Comparison of ENCODE assay signal across 8 cellular contexts in the genomic region with DNA sequence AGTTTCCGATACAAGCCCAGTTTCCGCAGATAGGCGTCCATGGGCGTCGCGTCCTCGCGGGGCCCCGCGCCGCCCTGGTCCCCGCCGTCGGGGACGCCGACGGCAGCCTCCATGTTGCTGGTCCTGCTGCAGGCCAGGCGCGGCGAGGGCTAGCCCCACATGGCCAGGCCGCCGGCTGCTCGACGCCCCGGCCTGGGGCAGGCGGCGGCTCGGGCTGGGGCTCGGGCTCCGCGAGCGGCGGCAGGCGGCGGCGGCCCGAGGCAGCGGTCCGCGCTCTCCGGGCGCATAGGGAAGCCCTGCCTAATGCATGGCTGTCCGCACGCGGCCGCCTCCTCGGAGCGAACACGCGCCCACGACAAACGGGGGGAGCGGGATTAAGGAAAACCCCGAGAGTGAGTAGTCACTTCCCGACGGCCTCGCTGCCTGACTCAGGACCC. TPM values are rescaled to one million over a fixed set of nuclear protein-coding genes. Genes with fewer than 3 reads are reported as not detected.
DNase-seq lines count a peak whose midpoint lies in the region; ATAC-seq, FAIRE-seq and TF ChIP-seq lines count a peak whose summit lies in the region.
"Not testable (repeated sequence)": the region's sequence is repeated elsewhere in the genome, so short reads cannot be mapped to it uniquely, and the experiment has no call there.

No MANE protein-coding gene starts in this region.

- H3K9me3 Mint-ChIP-seq in activated T-cell treated with anti-CD3 and anti-CD28 coated beads, Interleukin-2, amount 50 U/mL, for 24 hours; endodermal cell: not testable (repeated sequence)

- TF ChIP-seq EP300 in HepG2 (IDR thresholded peaks at IDR 0.05; ENCODE audit: low read depth in 2 of 2, low read length in 2 of 2); HepG2 (CRISPR knock-in tag; IDR thresholded peaks at IDR 0.05; ENCODE audit: borderline replicate concordance): not testable (repeated sequence)

- H3K4me1 ChIP-seq in BLaER1 treated with 17β-estradiol and CSF1 and Interleukin-3, amounts not matched to agents 10 nM and 100 nM: peaks cover 32 to 43% (median 35%) of the 10 kb centered on the region in 10 experiments
- not testable (repeated sequence) for H3K4me1 ChIP-seq in endodermal cell (ENCODE audit: control insufficient read depth, insufficient read depth, low read length)
- H3K4me1 ChIP-seq in HepG2 (ENCODE audit: insufficient read depth, low read length): peaks cover 31% of the 10 kb centered on the region
- peaks cover 19% of the 10 kb centered on the region for H3K4me1 ChIP-seq in skeletal muscle satellite cell (ENCODE audit: control insufficient read depth, insufficient read depth, low read length)

- not testable (repeated sequence) for FAIRE-seq in HepG2 (lab: Jason Lieb, UNC)

- TF ChIP-seq RAD21 in HepG2 (CRISPR knock-in tag; IDR thresholded peaks at IDR 0.05): not testable (repeated sequence)

- WGBS in endodermal cell (ENCODE audit: insufficient coverage in 1 of 2, insufficient read length in 1 of 2), 2 experiments: 0% methylated on average over 57 of the region's 57 CpGs; no CpG with 5 or more reads in 1 of the 2 experiments
- no CpG with 5 or more reads among the region's 57 CpGs for WGBS in HepG2 (ENCODE audit: low lambda C conversion rate)

- peaks cover 44% of the 10 kb centered on the region for H3K79me2 ChIP-seq in HepG2 (ENCODE audit: insufficient read depth, low read length)

- peak overlapping the region; percentile 92 to 97 (median 97) for H3K27ac ChIP-seq in BLaER1 treated with 17β-estradiol and CSF1 and Interleukin-3, amounts not matched to agents 10 nM and 100 nM
- H3K27ac ChIP-seq in endodermal cell (ENCODE audit: low read depth, low read length): not testable (repeated sequence)
- peak overlapping the region; percentile 92 for H3K27ac ChIP-seq in HepG2 (ENCODE audit: extremely low read length, insufficient read depth, low read length)

- in situ Hi-C loops in HepG2 (cut with HindIII; ENCODE audit: extremely low pct_ligation_motif_present, low pct_unique_long_range_greater_than_20kb): not testable (repeated sequence)

- H3K4me2 ChIP-seq in BLaER1 treated with 17β-estradiol and CSF1 and Interleukin-3, amounts not matched to agents 10 nM and 100 nM: peak overlapping the region; percentile 34 to 94 (median 59); a peak in 21 of 22 replicates
- H3K4me2 ChIP-seq in HepG2 (ENCODE audit: low read depth, low read length): peak overlapping the region; percentile 99
- peak overlapping the region; percentile 92 for H3K4me2 ChIP-seq in skeletal muscle satellite cell (ENCODE audit: low read length)

- H4K20me1 ChIP-seq in BLaER1 treated with 17β-estradiol and CSF1 and Interleukin-3, amounts not matched to agents 10 nM and 100 nM: peaks cover 24 to 46% (median 38%) of the 10 kb centered on the region in 11 experiments; a peak in 20 of 22 replicates
- H4K20me1 ChIP-seq in HepG2 (ENCODE audit: insufficient read depth, low read length): peaks cover 20% of the 10 kb centered on the region

- not testable (repeated sequence) for H3K9me3 ChIP-seq in BLaER1 treated with 17β-estradiol and CSF1 and Interleukin-3, amounts not matched to agents 10 nM and 100 nM (replicated peaks in 1 of 11); endodermal cell (ENCODE audit: control insufficient read depth, low read length); HepG2 (ENCODE audit: low read length); skeletal muscle satellite cell (replicated peaks; ENCODE audit: low read length)

- H3K9ac ChIP-seq in BLaER1 treated with 17β-estradiol and CSF1 and Interleukin-3, amounts not matched to agents 10 nM and 100 nM: peak overlapping the region; percentile 91 to 97 (median 95)
- H3K9ac ChIP-seq in endodermal cell (ENCODE audit: extremely low read depth, low read length, poor library complexity, severe bottlenecking) (peak overlapping the region; percentile 64), HepG2 (ENCODE audit: insufficient read depth, low read depth, low read length) (peak overlapping the region; percentile 87), skeletal muscle satellite cell (ENCODE audit: low read depth, low read length) (peak overlapping the region; percentile 95)

- peak; percentile 11 for ATAC-seq in GM19043 (IDR thresholded peaks at IDR 0.05; ENCODE audit: low read depth, unreplicated experiment)
- peak; percentile 14 for ATAC-seq in HG03045 (IDR thresholded peaks at IDR 0.05; ENCODE audit: unreplicated experiment)
- peak; percentile 63 for ATAC-seq in HepG2

- peak; percentile 29 for DNase-seq in NCI-H226
- not testable (repeated sequence) for DNase-seq in activated T-cell treated with anti-CD3 and anti-CD28 coated beads, Interleukin-2, amount 50 U/mL, for 24 hours; endodermal cell; HepG2 (ENCODE audit: low spot score)

- peak overlapping the region; percentile 89 for H3K4me3 Mint-ChIP-seq in activated T-cell treated with anti-CD3 and anti-CD28 coated beads, Interleukin-2, amount 50 U/mL, for 24 hours
- H3K4me3 Mint-ChIP-seq in endodermal cell: peak overlapping the region; percentile 91

- CTCF ChIA-PET in HepG2 (lab: Yijun Ruan, JAX; ENCODE audit: low intra/inter-chr PET ratio, low total read pairs): not testable (repeated sequence)

- H3K4me3 ChIP-seq in BLaER1 treated with 17β-estradiol and CSF1 and Interleukin-3, amounts not matched to agents 10 nM and 100 nM: peak overlapping the region; percentile 69 to 87 (median 78)
- H3K4me3 ChIP-seq in endodermal cell (ENCODE audit: low read length): peak overlapping the region; percentile 91
- H3K4me3 ChIP-seq in HepG2 (replicated peaks in 1 of 3; ENCODE audit: insufficient read depth in 1 of 3, low read depth in 2 of 3, low read length in 3 of 3): peak overlapping the region; percentile 75 to 84 (median 78)
- H3K4me3 ChIP-seq in skeletal muscle satellite cell (ENCODE audit: low read length): peak overlapping the region; percentile 95

- not testable (repeated sequence) for H3K27me3 Mint-ChIP-seq in activated T-cell treated with anti-CD3 and anti-CD28 coated beads, Interleukin-2, amount 50 U/mL, for 24 hours; endodermal cell (ENCODE audit: insufficient read depth)

- not testable (repeated sequence) for TF ChIP-seq CTCF in endodermal cell (conservative IDR thresholded peaks at IDR 0.05); HepG2 (CRISPR knock-in tag; IDR thresholded peaks at IDR 0.05)

- H2AFZ ChIP-seq in HepG2 (ENCODE audit: low read length): not testable (repeated sequence)

- not testable (repeated sequence) for BruUV-seq in HepG2 (replicated peaks; lab: Mats Ljungman, UMichigan)

- peaks cover 40% of the 10 kb centered on the region for H3K36me3 Mint-ChIP-seq in activated T-cell treated with anti-CD3 and anti-CD28 coated beads, Interleukin-2, amount 50 U/mL, for 24 hours (ENCODE audit: low read depth)
- H3K36me3 Mint-ChIP-seq in endodermal cell (ENCODE audit: low read depth): not testable (repeated sequence)

- peaks cover 41% of the 10 kb centered on the region for H3K4me1 Mint-ChIP-seq in activated T-cell treated with anti-CD3 and anti-CD28 coated beads, Interleukin-2, amount 50 U/mL, for 24 hours (ENCODE audit: low read depth)
- H3K4me1 Mint-ChIP-seq in endodermal cell: peaks cover 36% of the 10 kb centered on the region

- POLR2A ChIA-PET in HepG2 (lab: Yijun Ruan, JAX): interaction anchor here (1.4 kb wide), 1 partner anchor 82 kb away, joined by 8 read pairs; the partner anchor contains the start of genes ABCE1 and ANAPC10

- peak overlapping the region; percentile 97 for H3K27ac Mint-ChIP-seq in activated T-cell treated with anti-CD3 and anti-CD28 coated beads, Interleukin-2, amount 50 U/mL, for 24 hours
- peak overlapping the region; percentile 86 for H3K27ac Mint-ChIP-seq in endodermal cell

- H3K36me3 ChIP-seq in BLaER1 treated with 17β-estradiol and CSF1 and Interleukin-3, amounts not matched to agents 10 nM and 100 nM: peaks cover 0 to 16% (median 8%) of the 10 kb centered on the region in 11 experiments; a peak in 16 of 22 replicates
- not testable (repeated sequence) for H3K36me3 ChIP-seq in endodermal cell (ENCODE audit: control insufficient read depth, insufficient read depth, low read length); HepG2 (replicated peaks in 1 of 2; ENCODE audit: control insufficient read depth in 1 of 2, insufficient read depth in 2 of 2, low read length in 2 of 2); skeletal muscle satellite cell (ENCODE audit: insufficient read depth, low read length)

- TF ChIP-seq POLR2A in HepG2 (IDR thresholded peaks at IDR 0.05; ENCODE audit: insufficient read depth in 1 of 2, low read depth in 2 of 2, low read length in 2 of 2): peak in 1 of 2 experiments; percentile 10; a peak in 1 of 4 replicates

- H3K27me3 ChIP-seq in BLaER1 treated with 17β-estradiol and CSF1 and Interleukin-3, amounts not matched to agents 10 nM and 100 nM; endodermal cell (ENCODE audit: control insufficient read depth, insufficient read depth, low read length, poor library complexity, severe bottlenecking); HepG2 (ENCODE audit: control insufficient read depth in 1 of 2, insufficient read depth in 2 of 2, low read length in 2 of 2); skeletal muscle satellite cell (ENCODE audit: control insufficient read depth, insufficient read depth, low read length): not testable (repeated sequence)

- intact Hi-C loops in HepG2 (cut with micrococcal nuclease; ENCODE audit: unreplicated experiment): loop anchor here (1.0 to 5.0 kb wide), 3 partner anchors 81 to 439 kb away; partner anchors contain the start of genes ABCE1, ANAPC10, MMAA and SMAD1

RNA-seq across cellular contexts. Expression of gene OTUD4, which starts 0.5 kb away (rescaled TPM):
- total RNA-seq in endodermal cell (10 to 100 TPM; 49.6 to 55.5 TPM), HepG2 (2016; rRNA removed; fragmentation: Illumina TruSeq; extraction: Trizol) (16.1 and 21.1 TPM in 2 replicates)
- polyA plus RNA-seq in endodermal cell (2013, experiment 1 of 2): 28.3 TPM
- polyA plus RNA-seq in endodermal cell (2013, experiment 2 of 2): 26.1 TPM
- total RNA-seq in HepG2 (2016; cell fraction: cytosol; rRNA removed; fragmentation: Illumina TruSeq; extraction: Trizol; ENCODE audit: low read depth): 5.8 and 7.3 TPM in 2 replicates
- 15.5 and 21.2 TPM in 2 replicates for total RNA-seq in HepG2 (2016; cell fraction: insoluble cytoplasmic fraction; rRNA removed; fragmentation: Illumina TruSeq; extraction: Trizol)
- 7.7 and 9.2 TPM in 2 replicates for total RNA-seq in HepG2 (2016; cell fraction: membrane; rRNA removed; fragmentation: Illumina TruSeq; extraction: Trizol)
- total RNA-seq in HepG2 (2016; cell fraction: nucleus; rRNA removed; fragmentation: Illumina TruSeq; extraction: Trizol): 36.4 and 37.2 TPM in 2 replicates
- 14.7 and 18.0 TPM in 2 replicates for polyA plus RNA-seq in HepG2 (2011; rRNA removed)
- polyA plus RNA-seq in HepG2 (2011; cell fraction: cytosol; rRNA removed): 7.3 and 11.8 TPM in 2 replicates
- 14.7 and 19.7 TPM in 2 replicates for polyA plus RNA-seq in HepG2 (2011; cell fraction: nucleus; rRNA removed)
- 17.3 and 19.5 TPM in 2 replicates for polyA plus RNA-seq in HepG2 (2012)
- 0.61 and 0.79 TPM in 2 replicates for polyA plus RNA-seq in HepG2 (2016; cell fraction: cytosol; fragmentation: Illumina TruSeq; extraction: Trizol; ENCODE audit: low read depth)
- polyA plus RNA-seq in HepG2 (2016; cell fraction: insoluble cytoplasmic fraction; fragmentation: Illumina TruSeq; extraction: Trizol; ENCODE audit: low read depth): 20.7 and 21.3 TPM in 2 replicates
- 2.2 and 2.9 TPM in 2 replicates for polyA plus RNA-seq in HepG2 (2016; cell fraction: membrane; fragmentation: Illumina TruSeq; extraction: Trizol; ENCODE audit: low read depth)
- polyA plus RNA-seq in HepG2 (2016; cell fraction: nucleus; fragmentation: Illumina TruSeq; extraction: Trizol; ENCODE audit: insufficient read depth, low read depth): 31.2 and 36.5 TPM in 2 replicates
- 28.1 and 29.5 TPM in 2 replicates for polyA minus RNA-seq in HepG2 (2011; rRNA and poly(A)+ RNA removed; ENCODE audit: low replicate concordance)
- polyA minus RNA-seq in HepG2 (2011; cell fraction: cytosol; rRNA and poly(A)+ RNA removed): 23.0 and 27.3 TPM in 2 replicates
- polyA minus RNA-seq in HepG2 (2011; cell fraction: nucleus; rRNA and poly(A)+ RNA removed): 64.8 and 79.4 TPM in 2 replicates
- total RNA-seq in skeletal muscle satellite cell (2012; rRNA removed): 18.0 and 19.2 TPM in 2 replicates

Comparison
In these comparisons a context has a peak if more than half of its experiments do, and no peak if none do; other contexts are left out.
1. ATAC-seq: peak in every context shown above with its lines; median percentile 63 in HepG2; 14 in HG03045; 11 in GM19043.